1 cellular context compared by ENCODE assay signal in genomic region chr2:43469094-43469493, GRCh38.
TF ChIP-seq lines count a peak whose summit lies in the region.

No MANE protein-coding gene starts in this region.

TF ChIP-seq in WTC11, 78 proteins besides CTCF, POLR2A, EP300 and RAD21 (continued from another document):
- TF ChIP-seq PREB (CRISPR knock-in tag; IDR thresholded peaks at IDR 0.05; ENCODE audit: borderline replicate concordance) = no peak
- no peak for TF ChIP-seq ETV6 (CRISPR knock-in tag; IDR thresholded peaks at IDR 0.05)
- no peak for TF ChIP-seq FOXP4 (CRISPR knock-in tag; IDR thresholded peaks at IDR 0.05)
- TF ChIP-seq HMGXB4 (CRISPR knock-in tag; IDR thresholded peaks at IDR 0.05) = no peak
- TF ChIP-seq USF2 (CRISPR knock-in tag; IDR thresholded peaks at IDR 0.05) = no peak
- TF ChIP-seq KAT7 (CRISPR knock-in tag; IDR thresholded peaks at IDR 0.05; ENCODE audit: borderline replicate concordance) = no peak
- no peak for TF ChIP-seq TEAD1 (CRISPR knock-in tag; IDR thresholded peaks at IDR 0.05)
- no peak for TF ChIP-seq MYBL2 (CRISPR knock-in tag; IDR thresholded peaks at IDR 0.05)
- no peak for TF ChIP-seq SOX15 (CRISPR knock-in tag; IDR thresholded peaks at IDR 0.05)
- no peak for TF ChIP-seq TP53 (CRISPR knock-in tag; IDR thresholded peaks at IDR 0.05)
- no peak for TF ChIP-seq ZNF232 (CRISPR knock-in tag; IDR thresholded peaks at IDR 0.05)
- TF ChIP-seq CREB1 (CRISPR knock-in tag; IDR thresholded peaks at IDR 0.05) = no peak
TF ChIP-seq in WTC11: peak in this region for 0.
